2 cellular contexts compared by ENCODE assay signal in genomic region chr16:69274699-69275235, GRCh38.
TF ChIP-seq lines count a peak whose summit lies in the region.

No MANE protein-coding gene starts in this region.

TF ChIP-seq in HepG2, 621 proteins besides CTCF, POLR2A, EP300 and RAD21:
- TF ChIP-seq ZBTB49 (CRISPR knock-in tag; IDR thresholded peaks at IDR 0.05; ENCODE audit: borderline replicate concordance) (no peak), HNRNPK (IDR thresholded peaks at IDR 0.05; ENCODE audit: low read depth, low read length, poor library complexity, severe bottlenecking) (peak; percentile 94)

TF ChIP-seq in GM12891, 5 proteins besides CTCF, POLR2A, EP300 and RAD21:
- TF ChIP-seq SPI1 (IDR thresholded peaks at IDR 0.05; ENCODE audit: low read depth, low read length): no peak
- TF ChIP-seq POU2F2 (IDR thresholded peaks at IDR 0.05; ENCODE audit: low read depth, low read length): no peak
- no peak for TF ChIP-seq TAF1 (IDR thresholded peaks at IDR 0.05; ENCODE audit: low read depth, low read length)
- TF ChIP-seq POLR2AphosphoS5 (IDR thresholded peaks at IDR 0.05; ENCODE audit: low read depth, low read length): no peak
- TF ChIP-seq PAX5 (IDR thresholded peaks at IDR 0.05; ENCODE audit: insufficient read depth, low read length, severe bottlenecking): no peak
